8 cellular contexts compared by ENCODE assay signal in the genomic region with DNA sequence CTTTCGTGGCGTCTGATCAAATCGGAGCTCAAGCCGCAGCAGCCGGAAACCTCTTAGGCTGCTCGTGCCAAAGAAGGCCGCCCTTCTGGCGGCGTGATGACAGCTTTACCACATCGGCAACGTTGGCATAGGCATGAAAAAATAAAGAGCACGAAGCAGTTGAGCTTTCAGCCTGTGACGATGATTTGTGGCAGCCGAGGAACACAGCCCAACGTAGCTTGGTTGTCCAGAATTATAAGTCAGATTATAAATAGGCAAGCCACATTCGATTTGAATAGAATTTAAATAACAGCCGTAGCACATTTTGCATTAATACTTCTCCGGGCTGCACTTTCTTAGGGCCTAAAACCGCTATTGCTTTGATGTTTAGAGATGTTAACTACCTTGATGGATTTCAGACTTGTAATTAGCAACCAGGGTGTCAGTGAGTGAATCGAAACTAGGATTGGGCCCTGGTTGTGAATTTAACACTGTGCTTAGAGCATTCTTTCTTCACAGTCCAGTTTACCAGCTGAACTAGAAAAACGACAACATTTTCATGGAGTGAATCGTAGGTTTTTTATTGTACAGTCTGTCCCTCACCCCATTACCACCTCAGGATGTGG.
DNase-seq lines count a peak whose midpoint lies in the region; ATAC-seq and TF ChIP-seq lines count a peak whose summit lies in the region.

No MANE protein-coding gene starts in this region.

- peak overlapping the region; percentile 93 for H3K4me3 ChIP-seq in GM12864 (ENCODE audit: low read depth, low read length)

- no peak for DNase-seq in GM12864 (ENCODE audit: low read depth)
- peak; percentile 38 for DNase-seq in NCI-H2081 treated with DMSO at 0.1 percent for 48 hours (lab: John Stamatoyannopoulos, UW)
- DNase-seq in brain pericyte (ENCODE audit: low read depth, low spot score), result peak; percentile 43
- DNase-seq in inferior parietal cortex (ENCODE audit: extremely low spot score), result peak; percentile 81
- DNase-seq in stimulated activated CD4-positive, alpha-beta T cell treated with anti-CD3 and anti-CD28 coated beads, Interleukin-12 subunit alpha, Interleukin-12 subunit beta, amount 100 ng/mL, for 4 hours, result peak; percentile 38
- DNase-seq in ecto neural progenitor cell (ENCODE audit: low spot score), result no peak

- TF ChIP-seq CTCF in GM12864 (IDR thresholded peaks at IDR 0.05; ENCODE audit: low read depth, low read length, missing control alignments) (no peak), VCaP (conservative IDR thresholded peaks at IDR 0.05) (no peak)

- ATAC-seq in HG02885 (IDR thresholded peaks at IDR 0.05; ENCODE audit: poor library complexity, unreplicated experiment), result peak; percentile 19

- peak overlapping the region; percentile 100 for H3K27ac ChIP-seq in VCaP

Comparison
In these comparisons a context has a peak if more than half of its experiments do, and no peak if none do; other contexts are left out.
1. DNase-seq: peak in NCI-H2081 treated with DMSO at 0.1 percent for 48 hours (single experiment), brain pericyte (single experiment), inferior parietal cortex (single experiment) and stimulated activated CD4-positive, alpha-beta T cell treated with anti-CD3 and anti-CD28 coated beads, Interleukin-12 subunit alpha, Interleukin-12 subunit beta, amount 100 ng/mL, for 4 hours (single experiment); none in GM12864 (single experiment) and ecto neural progenitor cell (single experiment).